28 cellular contexts compared by ENCODE assay signal in genomic region chr10:83698899-83699298, GRCh38.
"Had no signal": no experiment of that assay in that cellular context is flagged by ENCODE, and none has a peak within 500 bp of the region (broad histone marks: within the 10 kb centered on the region; RNA-seq: fewer than 3 reads in every experiment).

No MANE protein-coding gene starts in this region.

- FAIRE-seq: colon, endometrium, endothelial cell of umbilical vein, frontal cortex had no signal

- ATAC-seq: effector memory CD8-positive, alpha-beta T cell; esophagus mucosa; foreskin keratinocyte; gastrocnemius medialis; gastroesophageal sphincter; heart left ventricle; heart right ventricle had no signal

- H3K4me3 ChIP-seq: colonic mucosa, coronary artery, dorsolateral prefrontal cortex, esophagus muscularis mucosa, esophagus squamous epithelium, gastrocnemius medialis, gastroesophageal sphincter, heart left ventricle, heart right ventricle had no signal

- H3K36me3 ChIP-seq: colonic mucosa, esophagus muscularis mucosa, esophagus squamous epithelium, gastrocnemius medialis, gastroesophageal sphincter, heart left ventricle, heart right ventricle had no signal

- H3K27ac ChIP-seq: colonic mucosa, coronary artery, dorsolateral prefrontal cortex, epithelial cell of prostate, esophagus muscularis mucosa, esophagus squamous epithelium, foreskin keratinocyte, gastrocnemius medialis, gastroesophageal sphincter, heart left ventricle, heart right ventricle had no signal

- H3K4me1 ChIP-seq: colonic mucosa, esophagus muscularis mucosa, esophagus squamous epithelium, foreskin keratinocyte, gastrocnemius medialis, gastroesophageal sphincter, heart left ventricle, heart right ventricle had no signal

- H3K9me3 ChIP-seq: colonic mucosa, esophagus muscularis mucosa, esophagus squamous epithelium, gastrocnemius medialis, gastroesophageal sphincter had no signal

- H3K27me3 ChIP-seq: colonic mucosa, dorsolateral prefrontal cortex, esophagus muscularis mucosa, esophagus squamous epithelium, foreskin keratinocyte, gastrocnemius medialis, gastroesophageal sphincter, heart left ventricle, heart right ventricle had no signal

- DNase-seq: colonic mucosa; cortex of kidney; dermis blood vessel endothelial cell; dorsolateral prefrontal cortex; effector CD4-positive, alpha-beta T cell; effector CD8-positive, alpha-beta T cell; effector memory CD4-positive, alpha-beta T cell; effector memory CD8-positive, alpha-beta T cell; endodermal cell; erythroblast; esophagus squamous epithelium; foreskin fibroblast; foreskin keratinocyte; foreskin melanocyte; gastrocnemius medialis; glutamatergic neuron; head of caudate nucleus; heart left ventricle; heart right ventricle had no signal
